ENCODE assay signal across 18 cellular contexts in the genomic region with DNA sequence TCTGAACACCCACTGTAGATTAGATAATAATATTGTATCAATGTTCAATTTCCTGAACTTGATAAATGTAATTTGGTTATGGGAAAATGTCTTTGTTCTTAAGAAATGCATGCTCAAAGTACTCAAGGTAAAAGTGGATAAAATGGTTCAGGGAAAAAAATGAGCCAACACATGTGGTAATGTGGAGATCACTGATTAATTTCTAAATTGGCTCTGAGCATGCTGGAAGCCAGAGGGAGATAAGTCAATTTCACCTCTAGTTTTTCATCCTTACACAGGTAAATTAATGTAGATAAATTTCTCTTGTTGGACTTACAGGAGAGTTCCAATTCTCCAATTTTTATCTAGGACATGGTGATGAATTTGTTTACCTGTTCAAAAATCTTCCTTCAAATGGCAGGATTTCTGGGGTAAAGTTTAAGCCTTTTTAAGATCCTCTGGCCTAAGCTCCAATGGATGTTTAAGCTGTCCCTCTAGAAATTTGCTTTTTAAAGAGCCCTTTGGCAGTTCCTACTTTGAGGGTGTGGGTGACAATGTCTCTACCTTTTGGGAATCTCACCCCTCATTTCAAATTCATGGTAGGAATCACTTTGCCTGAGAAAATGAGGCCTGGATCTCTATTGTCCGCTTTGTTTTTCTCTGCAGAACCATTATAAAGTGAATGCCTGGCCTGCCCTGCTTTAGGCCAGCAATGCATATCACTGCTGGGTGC.
"Had no signal": no experiment of that assay in that cellular context is flagged by ENCODE, and none has a peak within 500 bp of the region (broad histone marks: within the 10 kb centered on the region; RNA-seq: fewer than 3 reads in every experiment).

No MANE protein-coding gene starts in this region.

- H3K9me3 ChIP-seq: heart right ventricle, lower lobe of right lung, spleen had no signal

- H3K27me3 Mint-ChIP-seq: activated B cell treated with CpG ODN at 0.5 μM for 24 hours; activated CD4-positive, alpha-beta memory T cell treated with anti-CD3 and anti-CD28 coated beads for 36 hours; activated T-helper 17 cell treated with anti-CD3 and anti-CD28 coated beads, Interleukin-2, amount 50 U/mL, for 72 hours; stimulated activated naive B cell treated with anti-CD40 and anti-IgM and Interleukin-4, amounts not matched to agents 10 μg/mL and 1 μg/mL and 100 μg/mL, for 72 hours had no signal

- ATAC-seq: activated T-helper 17 cell treated with anti-CD3 and anti-CD28 coated beads, Interleukin-2, amount 50 U/mL, for 72 hours; heart right ventricle; left colon; lower lobe of right lung; stimulated activated naive B cell treated with anti-CD40 and anti-IgM and Interleukin-4, amounts not matched to agents 10 μg/mL and 1 μg/mL and 100 μg/mL, for 72 hours had no signal

- H3K36me3 ChIP-seq: heart right ventricle, lower lobe of right lung, spleen had no signal

- H3K4me1 ChIP-seq: lower lobe of right lung had no signal

- H3K4me1 Mint-ChIP-seq: activated B cell treated with CpG ODN at 0.5 μM for 24 hours; activated naive CD8-positive, alpha-beta T cell treated with anti-CD3 and anti-CD28 coated beads, Interleukin-2, amount 10 ng/mL, durations not matched to agents 7 days and 5 days; activated T-helper 17 cell treated with anti-CD3 and anti-CD28 coated beads, Interleukin-2, amount 50 U/mL, for 72 hours; stimulated activated naive B cell treated with anti-CD40 and anti-IgM and Interleukin-4, amounts not matched to agents 10 μg/mL and 1 μg/mL and 100 μg/mL, for 72 hours had no signal

- H3K36me3 Mint-ChIP-seq: activated CD4-positive, alpha-beta memory T cell treated with anti-CD3 and anti-CD28 coated beads for 36 hours; activated naive CD8-positive, alpha-beta T cell treated with anti-CD3 and anti-CD28 coated beads, Interleukin-2, amount 10 ng/mL, durations not matched to agents 7 days and 5 days; mesothelial cell of epicardium; stimulated activated naive B cell treated with anti-CD40 and anti-IgM and Interleukin-4, amounts not matched to agents 10 μg/mL and 1 μg/mL and 100 μg/mL, for 72 hours had no signal

- H3K9me3 Mint-ChIP-seq: activated B cell treated with CpG ODN at 0.5 μM for 24 hours; activated CD4-positive, alpha-beta memory T cell treated with anti-CD3 and anti-CD28 coated beads for 36 hours; activated naive CD8-positive, alpha-beta T cell treated with anti-CD3 and anti-CD28 coated beads, Interleukin-2, amount 10 ng/mL, durations not matched to agents 7 days and 5 days; activated T-helper 17 cell treated with anti-CD3 and anti-CD28 coated beads, Interleukin-2, amount 50 U/mL, for 72 hours; mesothelial cell of epicardium; nephron; stimulated activated naive B cell treated with anti-CD40 and anti-IgM and Interleukin-4, amounts not matched to agents 10 μg/mL and 1 μg/mL and 100 μg/mL, for 72 hours had no signal

- H3K27ac ChIP-seq: dorsolateral prefrontal cortex, lower lobe of right lung, spleen had no signal

- H3K4me3 ChIP-seq: dorsolateral prefrontal cortex, heart right ventricle, lower lobe of right lung, spleen had no signal

- DNase-seq: activated B cell treated with CpG ODN at 0.5 μM for 24 hours; activated CD4-positive, alpha-beta memory T cell treated with anti-CD3 and anti-CD28 coated beads for 36 hours; activated CD4-positive, alpha-beta T cell treated with anti-CD3 and anti-CD28 coated beads for 4 hours; activated naive CD4-positive, alpha-beta T cell; activated naive CD8-positive, alpha-beta T cell treated with anti-CD3 and anti-CD28 coated beads, Interleukin-2, amount 10 ng/mL, durations not matched to agents 7 days and 5 days; activated T-cell treated with anti-CD3 and anti-CD28 coated beads for 4 hours; amygdala; dorsolateral prefrontal cortex; heart right ventricle; islet precursor cell; left colon; lower lobe of right lung; nucleus accumbens; spleen; stimulated activated naive B cell treated with anti-CD40 and anti-IgM and Interleukin-4, amounts not matched to agents 10 μg/mL and 1 μg/mL and 100 μg/mL, for 72 hours had no signal

- H3K4me3 Mint-ChIP-seq: activated B cell treated with CpG ODN at 0.5 μM for 24 hours; activated CD4-positive, alpha-beta memory T cell treated with anti-CD3 and anti-CD28 coated beads for 36 hours; activated naive CD8-positive, alpha-beta T cell treated with anti-CD3 and anti-CD28 coated beads, Interleukin-2, amount 10 ng/mL, durations not matched to agents 7 days and 5 days; activated T-helper 17 cell treated with anti-CD3 and anti-CD28 coated beads, Interleukin-2, amount 50 U/mL, for 72 hours; mesothelial cell of epicardium; nephron; stimulated activated naive B cell treated with anti-CD40 and anti-IgM and Interleukin-4, amounts not matched to agents 10 μg/mL and 1 μg/mL and 100 μg/mL, for 72 hours had no signal

- H3K27ac Mint-ChIP-seq: activated B cell treated with CpG ODN at 0.5 μM for 24 hours; activated CD4-positive, alpha-beta memory T cell treated with anti-CD3 and anti-CD28 coated beads for 36 hours; activated naive CD8-positive, alpha-beta T cell treated with anti-CD3 and anti-CD28 coated beads, Interleukin-2, amount 10 ng/mL, durations not matched to agents 7 days and 5 days; activated T-helper 17 cell treated with anti-CD3 and anti-CD28 coated beads, Interleukin-2, amount 50 U/mL, for 72 hours; mesothelial cell of epicardium; stimulated activated naive B cell treated with anti-CD40 and anti-IgM and Interleukin-4, amounts not matched to agents 10 μg/mL and 1 μg/mL and 100 μg/mL, for 72 hours had no signal

- H3K27me3 ChIP-seq: dorsolateral prefrontal cortex, heart right ventricle, spleen had no signal
